In genomic region chr17:41925991-41926590, GRCh38 we compare ENCODE assay signal across 24 cellular contexts. TPM values are rescaled to one million over a fixed set of nuclear protein-coding genes. Genes with fewer than 3 reads are reported as not detected.
DNase-seq lines count a peak whose midpoint lies in the region; ATAC-seq and TF ChIP-seq lines count a peak whose summit lies in the region.
"Had no signal": no experiment of that assay in that cellular context is flagged by ENCODE, and none has a peak within 500 bp of the region (broad histone marks: within the 10 kb centered on the region; RNA-seq: fewer than 3 reads in every experiment).

No MANE protein-coding gene starts in this region.

- H3K4me3 Mint-ChIP-seq in activated CD4-positive, alpha-beta T cell treated with anti-CD3 and anti-CD28 coated beads, Interleukin-2, amount 10 ng/mL, durations not matched to agents 7 days and 5 days, result no peak overlapping the region
- H3K4me3 Mint-ChIP-seq in T-helper 2 cell treated with Interferon-gamma antibody and Interleukin-4, amounts not matched to agents 5 μg/mL and 100 μg/mL, for 36 hours, result no peak overlapping the region
- H3K4me3 Mint-ChIP-seq: CD8-positive, alpha-beta memory T cell had no signal

- H3K27me3 ChIP-seq in BLaER1 treated with 17β-estradiol and CSF1 and Interleukin-3, amounts not matched to agents 10 nM and 100 nM, result no peaks in the 10 kb centered on the region
- H3K27me3 ChIP-seq: Peyer's patch had no signal

- H3K9me3 ChIP-seq in BLaER1 treated with 17β-estradiol and CSF1 and Interleukin-3, amounts not matched to agents 10 nM and 100 nM (replicated peaks in 1 of 11), result no peaks in the 10 kb centered on the region
- H3K9me3 ChIP-seq: Peyer's patch had no signal

- peak overlapping the region; percentile 69 for H3K27ac Mint-ChIP-seq in activated CD4-positive, alpha-beta T cell treated with anti-CD3 and anti-CD28 coated beads, Interleukin-2, amount 10 ng/mL, durations not matched to agents 7 days and 5 days
- peak overlapping the region; percentile 31 for H3K27ac Mint-ChIP-seq in T-helper 2 cell treated with Interferon-gamma antibody and Interleukin-4, amounts not matched to agents 5 μg/mL and 100 μg/mL, for 36 hours

- H3K4me3 ChIP-seq in BLaER1 treated with 17β-estradiol and CSF1 and Interleukin-3, amounts not matched to agents 10 nM and 100 nM, result no peak overlapping the region
- H3K4me3 ChIP-seq: GM23248, Peyer's patch had no signal

- H3K36me3 ChIP-seq in BLaER1 treated with 17β-estradiol and CSF1 and Interleukin-3, amounts not matched to agents 10 nM and 100 nM, result no peaks in the 10 kb centered on the region
- H3K36me3 ChIP-seq: Peyer's patch had no signal

- H3K4me1 Mint-ChIP-seq in activated CD4-positive, alpha-beta T cell treated with anti-CD3 and anti-CD28 coated beads, Interleukin-2, amount 10 ng/mL, durations not matched to agents 7 days and 5 days, result peaks cover 32% of the 10 kb centered on the region
- H3K4me1 Mint-ChIP-seq in T-helper 2 cell treated with Interferon-gamma antibody and Interleukin-4, amounts not matched to agents 5 μg/mL and 100 μg/mL, for 36 hours (ENCODE audit: low read depth), result peaks cover 26% of the 10 kb centered on the region

- no peaks in the 10 kb centered on the region for H3K9me3 Mint-ChIP-seq in activated CD4-positive, alpha-beta T cell treated with anti-CD3 and anti-CD28 coated beads, Interleukin-2, amount 10 ng/mL, durations not matched to agents 7 days and 5 days
- no peaks in the 10 kb centered on the region for H3K9me3 Mint-ChIP-seq in T-helper 2 cell treated with Interferon-gamma antibody and Interleukin-4, amounts not matched to agents 5 μg/mL and 100 μg/mL, for 36 hours
- H3K9me3 Mint-ChIP-seq: CD8-positive, alpha-beta memory T cell; IgD-negative memory B cell had no signal

- H3K9ac ChIP-seq in BLaER1 treated with 17β-estradiol and CSF1 and Interleukin-3, amounts not matched to agents 10 nM and 100 nM, result peak overlapping the region in 4 of 11 experiments; percentile 21 to 54 (median 38); a peak in 6 of 22 replicates
- H3K9ac ChIP-seq: GM23248 had no signal

- H3K27me3 Mint-ChIP-seq in activated CD4-positive, alpha-beta T cell treated with anti-CD3 and anti-CD28 coated beads, Interleukin-2, amount 10 ng/mL, durations not matched to agents 7 days and 5 days, result no peaks in the 10 kb centered on the region
- H3K27me3 Mint-ChIP-seq in T-helper 2 cell treated with Interferon-gamma antibody and Interleukin-4, amounts not matched to agents 5 μg/mL and 100 μg/mL, for 36 hours (ENCODE audit: low read depth), result no peaks in the 10 kb centered on the region
- H3K27me3 Mint-ChIP-seq: IgD-negative memory B cell had no signal

- no peak for DNase-seq in activated CD4-positive, alpha-beta T cell treated with anti-CD3 and anti-CD28 coated beads, Interleukin-2, amount 10 ng/mL, durations not matched to agents 7 days and 5 days
- DNase-seq in activated CD4-positive, alpha-beta T cell treated with anti-CD3 and anti-CD28 coated beads for 4 hours, result no peak
- no peak for DNase-seq in T-helper 2 cell treated with Interferon-gamma antibody and Interleukin-4, amounts not matched to agents 5 μg/mL and 100 μg/mL, for 36 hours (ENCODE audit: low spot score)
- peak; percentile 31 for DNase-seq in kidney tubule cell (ENCODE audit: low spot score)
- DNase-seq in GM10248 (ENCODE audit: extremely low spot score), result no peak
- DNase-seq: Calu3; CD8-positive, alpha-beta memory T cell; GM23248; HCEC 1CT; Karpas-422; NCI-H1694; NCI-H2081; NCI-H2171; NCI-H345; NCI-H524; NCI-H774; Peyer's patch had no signal

- POLR2A ChIA-PET in activated CD4-positive, alpha-beta T cell treated with anti-CD3 and anti-CD28 coated beads, Interleukin-2, amount 10 ng/mL, durations not matched to agents 7 days and 5 days (lab: Charles Lee), result no interaction called here
- POLR2A ChIA-PET in GM10248 (lab: Yijun Ruan, JAX), result no interaction called here

- ATAC-seq in HG03571 (IDR thresholded peaks at IDR 0.05; ENCODE audit: unreplicated experiment), result no peak
- no peak for ATAC-seq in GM21786 (IDR thresholded peaks at IDR 0.05; ENCODE audit: unreplicated experiment)
- ATAC-seq: Right ventricle myocardium inferior had no signal

- peak overlapping the region; percentile 20 to 77 (median 65); a peak in 20 of 22 replicates for H3K4me2 ChIP-seq in BLaER1 treated with 17β-estradiol and CSF1 and Interleukin-3, amounts not matched to agents 10 nM and 100 nM

- no peaks in the 10 kb centered on the region for H4K20me1 ChIP-seq in BLaER1 treated with 17β-estradiol and CSF1 and Interleukin-3, amounts not matched to agents 10 nM and 100 nM

- CTCF ChIA-PET in activated CD4-positive, alpha-beta T cell treated with anti-CD3 and anti-CD28 coated beads, Interleukin-2, amount 10 ng/mL, durations not matched to agents 7 days and 5 days (lab: Charles Lee), result interaction anchor here (0.6 to 1.7 kb wide), 3 partner anchors 13 to 39 kb away, joined by 3 read pairs; no protein-coding TSS in a partner anchor
- CTCF ChIA-PET in GM10248 (lab: Yijun Ruan, JAX), result interaction anchor here (1.3 kb wide), 2 partner anchors 8 to 38 kb away, joined by 3 to 4 read pairs; partner anchors contain the start of gene ACLY

- H3K4me1 ChIP-seq in BLaER1 treated with 17β-estradiol and CSF1 and Interleukin-3, amounts not matched to agents 10 nM and 100 nM, result peaks cover 33 to 86% (median 75%) of the 10 kb centered on the region in 10 experiments

- peak overlapping the region in 8 of 11 experiments; percentile 17 to 54 (median 30); a peak in 11 of 22 replicates for H3K27ac ChIP-seq in BLaER1 treated with 17β-estradiol and CSF1 and Interleukin-3, amounts not matched to agents 10 nM and 100 nM
- H3K27ac ChIP-seq: 22Rv1, C4-2B, GM23248, Peyer's patch had no signal

- H3K36me3 Mint-ChIP-seq in activated CD4-positive, alpha-beta T cell treated with anti-CD3 and anti-CD28 coated beads, Interleukin-2, amount 10 ng/mL, durations not matched to agents 7 days and 5 days (ENCODE audit: low read depth), result peaks cover 3% of the 10 kb centered on the region
- H3K36me3 Mint-ChIP-seq in T-helper 2 cell treated with Interferon-gamma antibody and Interleukin-4, amounts not matched to agents 5 μg/mL and 100 μg/mL, for 36 hours (ENCODE audit: low read depth), result peaks cover 8% of the 10 kb centered on the region
- H3K36me3 Mint-ChIP-seq: IgD-negative memory B cell had no signal

- no peak for TF ChIP-seq CTCF in GM10248 (IDR thresholded peaks at IDR 0.05; ENCODE audit: control extremely low read depth, extremely low read depth, low read depth, missing control alignments)

RNA-seq across cellular contexts. Expression of gene ODAD4, which starts 4.3 kb away (rescaled TPM):
- under 1 TPM; 0.40 to 0.42 TPM for total RNA-seq in activated CD4-positive, alpha-beta T cell treated with anti-CD3 and anti-CD28 coated beads, Interleukin-2, amount 10 ng/mL, durations not matched to agents 7 days and 5 days

RNA-seq across cellular contexts. Expression of gene ACLY, which starts 7.3 kb away (rescaled TPM):
- 100 to 1,000 TPM; 143 to 150 TPM for total RNA-seq in activated CD4-positive, alpha-beta T cell treated with anti-CD3 and anti-CD28 coated beads, Interleukin-2, amount 10 ng/mL, durations not matched to agents 7 days and 5 days

RNA-seq across cellular contexts. Expression of gene CNP, which starts 40.5 kb away (rescaled TPM):
- 10 to 100 TPM; 81.2 to 97.5 TPM for total RNA-seq in activated CD4-positive, alpha-beta T cell treated with anti-CD3 and anti-CD28 coated beads, Interleukin-2, amount 10 ng/mL, durations not matched to agents 7 days and 5 days
